Comparison of ENCODE assay signal across 1 cellular context in genomic region chr5:142023836-142024235, GRCh38.
TF ChIP-seq lines count a peak whose summit lies in the region.

No MANE protein-coding gene starts in this region.

TF ChIP-seq in GM23338, 12 proteins besides CTCF, POLR2A, EP300 and RAD21 (continued from another document):
- TF ChIP-seq ZNF462 (CRISPR knock-in tag; IDR thresholded peaks at IDR 0.05) (no peak), REST (IDR thresholded peaks at IDR 0.05; ENCODE audit: unreplicated experiment) (no peak), STAT1 (IDR thresholded peaks at IDR 0.05; ENCODE audit: unreplicated experiment) (no peak), NANOG (IDR thresholded peaks at IDR 0.05; ENCODE audit: borderline replicate concordance) (no peak), CREB1 (CRISPR knock-in tag; IDR thresholded peaks at IDR 0.05; ENCODE audit: low read depth) (no peak), EZH2 (IDR thresholded peaks at IDR 0.05; ENCODE audit: low read depth, unreplicated experiment) (no peak), ZNF114 (CRISPR knock-in tag; IDR thresholded peaks at IDR 0.05) (no peak)
